Comparison of ENCODE assay signal across 28 cellular contexts in genomic region chr5:56310711-56311204, GRCh38.
DNase-seq lines count a peak whose midpoint lies in the region; ATAC-seq, FAIRE-seq and TF ChIP-seq lines count a peak whose summit lies in the region.
"Had no signal": no experiment of that assay in that cellular context is flagged by ENCODE, and none has a peak within 500 bp of the region (broad histone marks: within the 10 kb centered on the region; RNA-seq: fewer than 3 reads in every experiment).

No MANE protein-coding gene starts in this region.

- ATAC-seq in left lung (peak; percentile 37), GM19452 (IDR thresholded peaks at IDR 0.05; ENCODE audit: unreplicated experiment) (no peak), HG02642 (IDR thresholded peaks at IDR 0.05; ENCODE audit: poor library complexity, unreplicated experiment) (no peak)
- ATAC-seq: A549; stimulated activated naive CD8-positive, alpha-beta T cell treated with anti-CD3 and anti-CD28 coated beads, Interleukin-15, amount 100 ng/mL, for 72 hours; WTC11 had no signal

- no peaks in the 10 kb centered on the region for H3K36me3 Mint-ChIP-seq in astrocyte (ENCODE audit: low read depth, unreplicated experiment)
- H3K36me3 Mint-ChIP-seq: immature natural killer cell had no signal

- no peak overlapping the region for H3K27ac Mint-ChIP-seq in astrocyte (ENCODE audit: unreplicated experiment)
- H3K27ac Mint-ChIP-seq: activated CD4-positive, alpha-beta memory T cell treated with anti-CD3 and anti-CD28 coated beads, Interleukin-2, amount 10 ng/mL, durations not matched to agents 7 days and 5 days; immature natural killer cell; WTC11 had no signal

- H3K79me2 ChIP-seq in astrocyte (ENCODE audit: insufficient read depth, low read length), result no peaks in the 10 kb centered on the region
- H3K79me2 ChIP-seq: parathyroid adenoma had no signal

- H3K4me1 ChIP-seq in astrocyte (ENCODE audit: insufficient read depth, low read length), result no peaks in the 10 kb centered on the region
- H3K4me1 ChIP-seq in left lung, result peaks cover 0 to 8% of the 10 kb centered on the region in 2 donors
- H3K4me1 ChIP-seq: parathyroid adenoma had no signal

- no peak overlapping the region for H3K27ac ChIP-seq in astrocyte (ENCODE audit: low read depth, low read length)
- H3K27ac ChIP-seq in left lung, result no peak overlapping the region
- H3K27ac ChIP-seq: A549, C4-2B, KMS-11, parathyroid adenoma had no signal

- H4K20me1 ChIP-seq in astrocyte (ENCODE audit: insufficient read depth, low read length), result no peaks in the 10 kb centered on the region

- no peaks in the 10 kb centered on the region for H3K4me1 Mint-ChIP-seq in astrocyte (ENCODE audit: low read depth, unreplicated experiment)
- H3K4me1 Mint-ChIP-seq: immature natural killer cell had no signal

- no peak overlapping the region for H3K4me2 ChIP-seq in astrocyte (ENCODE audit: low read length)
- H3K4me2 ChIP-seq: A549, KMS-11 had no signal

- no peak overlapping the region for H3K4me3 ChIP-seq in astrocyte (ENCODE audit: insufficient read depth, low read depth, low read length)
- H3K4me3 ChIP-seq in left lung, result no peak overlapping the region
- H3K4me3 ChIP-seq: A549 had no signal

- H3K9me3 Mint-ChIP-seq in astrocyte (ENCODE audit: unreplicated experiment), result peaks cover 5% of the 10 kb centered on the region
- H3K9me3 Mint-ChIP-seq: immature natural killer cell had no signal

- H3K36me3 ChIP-seq in astrocyte (ENCODE audit: insufficient read depth, low read length) (no peaks in the 10 kb centered on the region), left lung (no peaks in the 10 kb centered on the region)

- FAIRE-seq in astrocyte (lab: Jason Lieb, UNC), result no peak

- H3K9me3 ChIP-seq in astrocyte (ENCODE audit: insufficient read depth, low read depth, low read length), result peaks cover 5% of the 10 kb centered on the region
- peaks cover 0 to 6% of the 10 kb centered on the region in 2 donors for H3K9me3 ChIP-seq in left lung

- no peak for TF ChIP-seq CTCF in astrocyte (IDR thresholded peaks at IDR 0.05; ENCODE audit: insufficient read depth, low read depth, low read length)
- TF ChIP-seq CTCF in left lung (IDR thresholded peaks at IDR 0.05), result no peak

- H3K4me3 Mint-ChIP-seq in astrocyte (ENCODE audit: unreplicated experiment), result no peak overlapping the region
- H3K4me3 Mint-ChIP-seq: activated CD4-positive, alpha-beta memory T cell treated with anti-CD3 and anti-CD28 coated beads, Interleukin-2, amount 10 ng/mL, durations not matched to agents 7 days and 5 days; immature natural killer cell; stimulated activated naive CD8-positive, alpha-beta T cell treated with anti-CD3 and anti-CD28 coated beads, Interleukin-15, amount 100 ng/mL, for 72 hours; WTC11 had no signal

- no peak overlapping the region for H3K9ac ChIP-seq in astrocyte (ENCODE audit: low read length)
- H3K9ac ChIP-seq: KMS-11, parathyroid adenoma had no signal

- H3K27me3 ChIP-seq in astrocyte (ENCODE audit: insufficient read depth, low read length) (peaks cover 2% of the 10 kb centered on the region), left lung (no peaks in the 10 kb centered on the region)

- H3K27me3 Mint-ChIP-seq in astrocyte (ENCODE audit: low read depth, unreplicated experiment), result peaks cover 11% of the 10 kb centered on the region
- H3K27me3 Mint-ChIP-seq: stimulated activated naive CD8-positive, alpha-beta T cell treated with anti-CD3 and anti-CD28 coated beads, Interleukin-15, amount 100 ng/mL, for 72 hours had no signal

- H2AFZ ChIP-seq in astrocyte (ENCODE audit: low read depth, low read length), result no peak overlapping the region
- H2AFZ ChIP-seq: parathyroid adenoma had no signal

- peak; percentile 64 for DNase-seq in A172 (ENCODE audit: low spot score)
- peak in 68 of 76 experiments; percentile 18 to 97 (median 70) for DNase-seq in HUDEP-2 (lab: John Stamatoyannopoulos, UW; ENCODE audit: unreplicated experiment in 76 of 76)
- peak; percentile 52 for DNase-seq in astrocyte (ENCODE audit: low read depth)
- no peak for DNase-seq in left lung
- DNase-seq in NCI-H1105 (lab: John Stamatoyannopoulos, UW), result no peak
- no peak for DNase-seq in AG08396 (ENCODE audit: low spot score)
- DNase-seq: activated CD4-positive, alpha-beta memory T cell treated with anti-CD3 and anti-CD28 coated beads, Interleukin-2, amount 10 ng/mL, durations not matched to agents 7 days and 5 days; activated naive CD4-positive, alpha-beta T cell; activated T-cell treated with anti-CD3 and anti-CD28 coated beads, Interleukin-2, amount 50 U/mL, for 1 hour; aorta; cerebellar nuclear complex; effector CD4-positive, alpha-beta T cell; head of caudate nucleus; immature natural killer cell; mammary epithelial cell; NCI-H1092; NCI-H2081 treated with DMSO at 0.1 percent for 48 hours; NCI-H510A treated with DMSO at 0.1 percent for 48 hours; stimulated activated CD4-positive, alpha-beta T cell treated with anti-CD3 and anti-CD28 coated beads, Interleukin-2, amount 100 ng/mL, for 24 hours; stimulated activated naive CD8-positive, alpha-beta T cell treated with anti-CD3 and anti-CD28 coated beads, Interleukin-15, amount 100 ng/mL, for 72 hours; trophoblast cell had no signal

- intact Hi-C loops in left lung (cut with DNase I), result no loop called here

Comparison
In these comparisons a context has a peak if more than half of its experiments do, and no peak if none do; other contexts are left out.
1. DNase-seq: peak in A172 (single experiment), HUDEP-2 (68 of 76) and astrocyte (single experiment); none in left lung (0 of 2), NCI-H1105 (single experiment) and AG08396 (single experiment).